Comparison of ENCODE assay signal across 27 cellular contexts in genomic region chr19:55160986-55161365, GRCh38. TPM values are rescaled to one million over a fixed set of nuclear protein-coding genes. Genes with fewer than 3 reads are reported as not detected.
DNase-seq lines count a peak whose midpoint lies in the region; ATAC-seq, FAIRE-seq and TF ChIP-seq lines count a peak whose summit lies in the region.
"Had no signal": no experiment of that assay in that cellular context is flagged by ENCODE, and none has a peak within 500 bp of the region (broad histone marks: within the 10 kb centered on the region; RNA-seq: fewer than 3 reads in every experiment).

No MANE protein-coding gene starts in this region.

- no peak overlapping the region for H2AFZ ChIP-seq in OCI-LY7 (ENCODE audit: low read length)

- H3K9me3 ChIP-seq in A549 (no peaks in the 10 kb centered on the region), OCI-LY7 (ENCODE audit: low read length) (no peaks in the 10 kb centered on the region), adrenal gland (replicated peaks in 1 of 3) (no peaks in the 10 kb centered on the region)
- H3K9me3 ChIP-seq: gastroesophageal sphincter, right lobe of liver, SK-N-SH, thyroid gland, vagina had no signal

- CTCF ChIA-PET in A549 (lab: Yijun Ruan, JAX), result interaction anchor here (0.7 to 4.5 kb wide), 50 partner anchors 8 to 679 kb away, joined by 3 to 123 read pairs (median 6); partner anchors contain the start of genes DNAAF3, PPP1R12C, PPP6R1 and SYT5
- CTCF ChIA-PET in OCI-LY7 (lab: Charles Lee; ENCODE audit: unreplicated experiment), result interaction anchor here (0.6 to 1.5 kb wide), 2 partner anchors 9 kb away, joined by 3 to 4 read pairs; no protein-coding TSS in a partner anchor

- intact Hi-C loops in OCI-LY7 (cut with micrococcal nuclease; ENCODE audit: unreplicated experiment), result loop anchor here (1.0 to 5.0 kb wide), 3 partner anchors 20 to 279 kb away; no protein-coding TSS in a partner anchor
- intact Hi-C loops in adrenal gland (cut with DNase I), result no loop called here

- 77% methylated on average over 32 of the region's 32 CpGs for WGBS in A549 (ENCODE audit: missing lambda C conversion rate)
- WGBS in adrenal gland, 4 donors, result 10 to 17% methylated on average over 32 of the region's 32 CpGs; no CpG with 5 or more reads in 2 of the 4 donors

- TF ChIP-seq RAD21 in A549 (conservative IDR thresholded peaks at IDR 0.05 in 1 of 2, IDR thresholded peaks at IDR 0.05 in 1 of 2), result no peak

- TF ChIP-seq POLR2A in A549 (IDR thresholded peaks at IDR 0.05; ENCODE audit: low read length), result no peak
- no peak for TF ChIP-seq POLR2A in adrenal gland (IDR thresholded peaks at IDR 0.05)

- no peak for FAIRE-seq in A549 (lab: Jason Lieb, UNC)
- FAIRE-seq: H54 had no signal

- TF ChIP-seq CTCF in A549 (IDR thresholded peaks at IDR 0.05), result no peak
- TF ChIP-seq CTCF in OCI-LY7 (conservative IDR thresholded peaks at IDR 0.05; ENCODE audit: low read length), result no peak
- TF ChIP-seq CTCF in adrenal gland (IDR thresholded peaks at IDR 0.05), result no peak

- no peaks in the 10 kb centered on the region for H3K79me2 ChIP-seq in OCI-LY7 (ENCODE audit: insufficient read depth, low read depth, low read length)

- H3K4me3 ChIP-seq in A549 (0 out of 3 replicates have a peak overlapping the region, but pooled peaks have one; percentile 10), H7 (ENCODE audit: insufficient read depth, low read depth, low read length) (peak overlapping the region; percentile 37; the same call in 1 of the 2 replicates), OCI-LY7 (ENCODE audit: low read depth, low read length, poor library complexity, severe bottlenecking) (peak overlapping the region; percentile 22), iPS-11a (ENCODE audit: low read depth, low read length) (peak overlapping the region; percentile 8), adrenal gland (no peak overlapping the region)
- H3K4me3 ChIP-seq: gastroesophageal sphincter, right lobe of liver, thyroid gland, vagina had no signal

- peaks cover 5% of the 10 kb centered on the region for H3K4me1 Mint-ChIP-seq in activated T-cell treated with anti-CD3 and anti-CD28 coated beads, Interleukin-2, amount 50 U/mL, for 24 hours (ENCODE audit: low read depth)

- H3K27me3 ChIP-seq in H7 (ENCODE audit: control insufficient read depth, insufficient read depth, low read length) (peaks cover 64% of the 10 kb centered on the region), adrenal gland (peaks cover 29% of the 10 kb centered on the region)
- H3K27me3 ChIP-seq: vagina had no signal

- peaks cover 27% of the 10 kb centered on the region for H3K4me1 ChIP-seq in A549
- H3K4me1 ChIP-seq in OCI-LY7 (ENCODE audit: insufficient read depth, low read length, poor library complexity, severe bottlenecking), result peaks cover 5% of the 10 kb centered on the region
- peaks cover 0 to 4% of the 10 kb centered on the region in 2 donors for H3K4me1 ChIP-seq in adrenal gland (replicated peaks in 1 of 2)
- H3K4me1 ChIP-seq: right lobe of liver had no signal

- BruUV-seq in OCI-LY7 (replicated peaks; lab: Mats Ljungman, UMichigan), result no TSS peak

- DNase-seq in A549 (ENCODE audit: low read depth in 1 of 2, low spot score in 1 of 2) (no peak), H7 (no peak), OCI-LY7 (ENCODE audit: low spot score) (no peak), adrenal gland (no peak), NCI-H1694 (lab: John Stamatoyannopoulos, UW) (no peak), foreskin melanocyte (no peak)
- no peak for DNase-seq in activated T-cell treated with anti-CD3 and anti-CD28 coated beads, Interleukin-2, amount 50 U/mL, for 24 hours
- DNase-seq: cerebellar nuclear complex had no signal

- TF ChIP-seq EP300 in A549 (IDR thresholded peaks at IDR 0.05), result no peak

- H3K36me3 ChIP-seq in H7 (replicated peaks; ENCODE audit: control insufficient read depth, insufficient read depth, low read length) (no peaks in the 10 kb centered on the region), OCI-LY7 (ENCODE audit: insufficient read depth, low read length) (no peaks in the 10 kb centered on the region), adrenal gland (replicated peaks in 1 of 2) (no peaks in the 10 kb centered on the region)
- H3K36me3 ChIP-seq: brain microvascular endothelial cell, gastroesophageal sphincter, right lobe of liver, spleen, thyroid gland, vagina had no signal

- POLR2A ChIA-PET in A549 (lab: Yijun Ruan, JAX), result interaction anchor here (0.6 to 1.5 kb wide), 7 partner anchors 13 to 247 kb away, joined by 3 to 7 read pairs (median 3); partner anchors contain the start of gene UBE2S
- POLR2A ChIA-PET in OCI-LY7 (lab: Charles Lee), result no interaction called here

- H3K36me3 Mint-ChIP-seq in activated T-cell treated with anti-CD3 and anti-CD28 coated beads, Interleukin-2, amount 50 U/mL, for 24 hours (ENCODE audit: low read depth), result no peaks in the 10 kb centered on the region
- H3K36me3 Mint-ChIP-seq: activated CD4-positive, alpha-beta memory T cell treated with anti-CD3 and anti-CD28 coated beads for 36 hours; CD8-positive, alpha-beta T cell had no signal

- H3K4me3 Mint-ChIP-seq in activated T-cell treated with anti-CD3 and anti-CD28 coated beads, Interleukin-2, amount 50 U/mL, for 24 hours, result no peak overlapping the region
- H3K4me3 Mint-ChIP-seq: activated CD4-positive, alpha-beta memory T cell treated with anti-CD3 and anti-CD28 coated beads for 36 hours; CD8-positive, alpha-beta T cell had no signal

- no peak overlapping the region for H3K27ac Mint-ChIP-seq in activated T-cell treated with anti-CD3 and anti-CD28 coated beads, Interleukin-2, amount 50 U/mL, for 24 hours
- H3K27ac Mint-ChIP-seq: activated CD4-positive, alpha-beta memory T cell treated with anti-CD3 and anti-CD28 coated beads for 36 hours; CD8-positive, alpha-beta T cell; progenitor cell of endocrine pancreas; stimulated activated naive CD8-positive, alpha-beta T cell treated with anti-CD3 and anti-CD28 coated beads, Interleukin-15, amount 100 ng/mL, for 72 hours had no signal

- H3K4me2 ChIP-seq in A549, result peak overlapping the region; percentile 40
- H3K4me2 ChIP-seq in OCI-LY7 (ENCODE audit: low read length), result 0 out of 2 replicates have a peak overlapping the region, but pooled peaks have one; percentile 18
- H3K4me2 ChIP-seq: SK-N-SH had no signal

- no peaks in the 10 kb centered on the region for H3K9me3 Mint-ChIP-seq in activated T-cell treated with anti-CD3 and anti-CD28 coated beads, Interleukin-2, amount 50 U/mL, for 24 hours
- H3K9me3 Mint-ChIP-seq: activated CD4-positive, alpha-beta memory T cell treated with anti-CD3 and anti-CD28 coated beads for 36 hours; CD8-positive, alpha-beta T cell; stimulated activated naive CD8-positive, alpha-beta T cell treated with anti-CD3 and anti-CD28 coated beads, Interleukin-15, amount 100 ng/mL, for 72 hours had no signal

- no peaks in the 10 kb centered on the region for H3K9me2 ChIP-seq in OCI-LY7 (ENCODE audit: insufficient read depth, low read length)
- H3K9me2 ChIP-seq: SK-N-SH had no signal

- H4K20me1 ChIP-seq in OCI-LY7 (ENCODE audit: insufficient read depth, low read length), result no peaks in the 10 kb centered on the region

- peaks cover 74% of the 10 kb centered on the region for H3K27me3 Mint-ChIP-seq in activated T-cell treated with anti-CD3 and anti-CD28 coated beads, Interleukin-2, amount 50 U/mL, for 24 hours

- H3K27ac ChIP-seq in A549 (peak overlapping the region in 1 of 2 experiments; percentile 11; a peak in 1 of 6 replicates), OCI-LY7 (ENCODE audit: low read depth, low read length, poor library complexity, severe bottlenecking) (no peak overlapping the region), adrenal gland (no peak overlapping the region)
- H3K27ac ChIP-seq: brain microvascular endothelial cell, gastroesophageal sphincter, right lobe of liver, spleen, thyroid gland, vagina had no signal

- no peak for ATAC-seq in A549

RNA-seq across cellular contexts. Expression of gene TNNI3, which starts 3.4 kb away (rescaled TPM):
- 4.0 and 7.8 TPM in 2 replicates for polyA plus RNA-seq in A549 (2011; rRNA removed)
- 9.2 and 10.6 TPM in 2 replicates for polyA plus RNA-seq in A549 (2012; cell fraction: cytosol; rRNA removed)
- 6.0 and 6.9 TPM in 2 replicates for polyA plus RNA-seq in A549 (2012; cell fraction: nucleus; rRNA removed)
- polyA plus RNA-seq in A549 (2017; fragmentation: RNase III; extraction: RNeasy Plus Mini Kit Qiagen cat#74134 plus additional on column Dnase treatment), result 6.2 to 7.2 TPM (median 6.5 TPM) in 3 replicates
- 0.63 and 1.4 TPM in 2 replicates for polyA minus RNA-seq in A549 (2011; rRNA and poly(A)+ RNA removed)
- total RNA-seq in H7 (2014; rRNA removed; shearing (Covaris generic)), result 6.5 and 11.6 TPM in 2 replicates
- 2.6 TPM in 1 of 2 replicates, not detected in the other for total RNA-seq in OCI-LY7 (2014; rRNA removed; shearing (Covaris generic))
- total RNA-seq in OCI-LY7 (2022), result not detected in 2 replicates
- total RNA-seq in adrenal gland, result 10 to 100 TPM in 1 of 8 donors, 1 to 10 TPM in 1, not detected in 6; 9.7 to 20.5 TPM
- polyA plus RNA-seq in adrenal gland, result 10 to 100 TPM in 2 of 3 donors, under 1 TPM in 1; 0.51 to 25.3 (median 24.4) TPM
- total RNA-seq: A172; activated CD4-positive, alpha-beta memory T cell treated with anti-CD3 and anti-CD28 coated beads for 36 hours; CD8-positive, alpha-beta T cell; endothelial cell of umbilical vein; fibroblast of lung; gastroesophageal sphincter; liver; spleen; thyroid gland; vagina had no signal
- polyA plus RNA-seq: endothelial cell of umbilical vein, fibroblast of lung, liver had no signal

RNA-seq across cellular contexts. Expression of gene DNAAF3, which starts 5.4 kb away (rescaled TPM):
- polyA plus RNA-seq in A549 (2011; rRNA removed) (3.1 and 4.0 TPM in 2 replicates), A549 (2017; fragmentation: RNase III; extraction: RNeasy Plus Mini Kit Qiagen cat#74134 plus additional on column Dnase treatment) (3.7 to 5.4 TPM (median 5.3 TPM) in 3 replicates), adrenal gland (1 to 10 TPM; 2.1 to 4.5 (median 3.9) TPM)
- 4.2 and 4.7 TPM in 2 replicates for polyA plus RNA-seq in A549 (2012; cell fraction: cytosol; rRNA removed)
- 21.3 and 24.1 TPM in 2 replicates for polyA plus RNA-seq in A549 (2012; cell fraction: nucleus; rRNA removed)
- polyA minus RNA-seq in A549 (2011; rRNA and poly(A)+ RNA removed), result 2.8 and 3.4 TPM in 2 replicates
- 0.15 and 2.2 TPM in 2 replicates for total RNA-seq in H7 (2014; rRNA removed; shearing (Covaris generic))
- total RNA-seq in OCI-LY7 (2014; rRNA removed; shearing (Covaris generic)), result 0.85 and 2.8 TPM in 2 replicates
- total RNA-seq in OCI-LY7 (2022) (2.2 and 2.5 TPM in 2 replicates), adrenal gland (1 to 10 TPM; 2.1 to 5.8 (median 3.6) TPM)
- total RNA-seq: activated CD4-positive, alpha-beta memory T cell treated with anti-CD3 and anti-CD28 coated beads for 36 hours; CD8-positive, alpha-beta T cell had no signal

RNA-seq across cellular contexts. Expression of gene TNNT1, which starts 12.0 kb away (rescaled TPM):
- polyA plus RNA-seq in A549 (2011; rRNA removed), result 73.0 and 140 TPM in 2 replicates
- 109 and 136 TPM in 2 replicates for polyA plus RNA-seq in A549 (2012; cell fraction: cytosol; rRNA removed)
- 47.2 and 53.6 TPM in 2 replicates for polyA plus RNA-seq in A549 (2012; cell fraction: nucleus; rRNA removed)
- polyA plus RNA-seq in A549 (2017; fragmentation: RNase III; extraction: RNeasy Plus Mini Kit Qiagen cat#74134 plus additional on column Dnase treatment), result 118 to 155 TPM (median 155 TPM) in 3 replicates
- 18.7 and 22.6 TPM in 2 replicates for polyA minus RNA-seq in A549 (2011; rRNA and poly(A)+ RNA removed)
- total RNA-seq in H7 (2014; rRNA removed; shearing (Covaris generic)), result 33.8 and 44.8 TPM in 2 replicates
- 17.6 and 21.9 TPM in 2 replicates for total RNA-seq in OCI-LY7 (2014; rRNA removed; shearing (Covaris generic))
- 11.2 and 11.6 TPM in 2 replicates for total RNA-seq in OCI-LY7 (2022)
- 10 to 100 TPM in 1 of 8 donors, under 1 TPM in 4, not detected in 3; 0.36 to 11.1 (median 0.84) TPM for total RNA-seq in adrenal gland
- polyA plus RNA-seq in adrenal gland, result 1 to 10 TPM in 1 of 3 donors, under 1 TPM in 1, not detected in 1; 0.48 to 2.5 TPM
- total RNA-seq: activated CD4-positive, alpha-beta memory T cell treated with anti-CD3 and anti-CD28 coated beads for 36 hours; CD8-positive, alpha-beta T cell; thyroid gland had no signal

RNA-seq across cellular contexts. Expression of gene SYT5, which starts 19.1 kb away (rescaled TPM):
- polyA plus RNA-seq in A549 (2011; rRNA removed) (0.23 and 0.69 TPM in 2 replicates), A549 (2017; fragmentation: RNase III; extraction: RNeasy Plus Mini Kit Qiagen cat#74134 plus additional on column Dnase treatment) (0.43 to 0.65 TPM (median 0.63 TPM) in 3 replicates), adrenal gland (10 to 100 TPM; 19.5 to 52.0 (median 22.1) TPM)
- polyA plus RNA-seq in A549 (2012; cell fraction: cytosol; rRNA removed), result 0.14 and 0.22 TPM in 2 replicates
- 1.1 and 1.8 TPM in 2 replicates for polyA plus RNA-seq in A549 (2012; cell fraction: nucleus; rRNA removed)
- polyA minus RNA-seq in A549 (2011; rRNA and poly(A)+ RNA removed), result 0.08 and 0.44 TPM in 2 replicates
- 0.26 and 0.31 TPM in 2 replicates for total RNA-seq in H7 (2014; rRNA removed; shearing (Covaris generic))
- 0.44 TPM in 1 of 2 replicates, not detected in the other for total RNA-seq in OCI-LY7 (2014; rRNA removed; shearing (Covaris generic))
- total RNA-seq in OCI-LY7 (2022) (0.84 and 1.3 TPM in 2 replicates), adrenal gland (10 to 100 TPM in 2 of 8 donors, 1 to 10 TPM in 2, under 1 TPM in 1, not detected in 3; 0.07 to 12.1 (median 5.9) TPM)
- total RNA-seq: Daoy, Right ventricle myocardium inferior, thyroid gland, vagina had no signal
- polyA plus RNA-seq: endothelial cell of umbilical vein, liver had no signal

RNA-seq across cellular contexts. Expression of gene PPP1R12C, which starts 43.5 kb away (rescaled TPM):
- polyA plus RNA-seq in A549 (2011; rRNA removed) (18.0 and 22.0 TPM in 2 replicates), A549 (2017; fragmentation: RNase III; extraction: RNeasy Plus Mini Kit Qiagen cat#74134 plus additional on column Dnase treatment) (62.1 to 70.3 TPM (median 70.2 TPM) in 3 replicates), adrenal gland (100 to 1,000 TPM in 2 of 3 donors, 10 to 100 TPM in 1; 22.1 to 251 (median 220) TPM)
- polyA plus RNA-seq in A549 (2012; cell fraction: cytosol; rRNA removed), result 64.3 and 73.9 TPM in 2 replicates
- 423 and 463 TPM in 2 replicates for polyA plus RNA-seq in A549 (2012; cell fraction: nucleus; rRNA removed)
- polyA minus RNA-seq in A549 (2011; rRNA and poly(A)+ RNA removed), result 19.0 and 20.4 TPM in 2 replicates
- total RNA-seq in H7 (2014; rRNA removed; shearing (Covaris generic)), result 57.5 and 66.4 TPM in 2 replicates
- total RNA-seq in OCI-LY7 (2014; rRNA removed; shearing (Covaris generic)), result 194 and 211 TPM in 2 replicates
- total RNA-seq in OCI-LY7 (2022) (177 and 186 TPM in 2 replicates), adrenal gland (100 to 1,000 TPM in 1 of 8 donors, 10 to 100 TPM in 7; 52.3 to 113 (median 76.2) TPM)

Comparison
In these comparisons a context has a peak if more than half of its experiments do, and no peak if none do; other contexts are left out.
1. H3K4me3 ChIP-seq: peak in A549 (single experiment), H7 (single experiment), OCI-LY7 (single experiment) and iPS-11a (single experiment); none in adrenal gland (0 of 4).